9 cellular contexts compared by ENCODE assay signal in genomic region chr13:24203726-24204295, GRCh38. TPM values are rescaled to one million over a fixed set of nuclear protein-coding genes. Genes with fewer than 3 reads are reported as not detected.
DNase-seq lines count a peak whose midpoint lies in the region; ATAC-seq and TF ChIP-seq lines count a peak whose summit lies in the region.
"Had no signal": no experiment of that assay in that cellular context is flagged by ENCODE, and none has a peak within 500 bp of the region (broad histone marks: within the 10 kb centered on the region; RNA-seq: fewer than 3 reads in every experiment).

No MANE protein-coding gene starts in this region.

- in situ Hi-C loops in gastrocnemius medialis (cut with MboI; ENCODE audit: low sequenced_read_pairs in 4 of 4), result loop anchor here in 2 of 4 donors (25.0 kb wide), 1 partner anchor 292 kb away; no protein-coding TSS in a partner anchor

- H3K36me3 ChIP-seq in gastrocnemius medialis, result no peaks in the 10 kb centered on the region

- H3K27me3 Mint-ChIP-seq in activated naive CD4-positive, alpha-beta T cell treated with anti-CD3 and anti-CD28 coated beads, Interleukin-2, amount 50 U/mL, for 24 hours, result peaks cover 2% of the 10 kb centered on the region
- H3K27me3 Mint-ChIP-seq in central memory CD8-positive, alpha-beta T cell, result no peaks in the 10 kb centered on the region
- peaks cover 14 to 16% of the 10 kb centered on the region in 2 donors for H3K27me3 Mint-ChIP-seq in stimulated activated naive B cell treated with anti-CD40 and anti-IgM and Interleukin-4, amounts not matched to agents 10 μg/mL and 1 μg/mL and 100 μg/mL, for 72 hours

- no peak for TF ChIP-seq POLR2A in gastrocnemius medialis (IDR thresholded peaks at IDR 0.05)

- no peaks in the 10 kb centered on the region for H3K9me3 Mint-ChIP-seq in activated naive CD4-positive, alpha-beta T cell treated with anti-CD3 and anti-CD28 coated beads, Interleukin-2, amount 50 U/mL, for 24 hours
- no peaks in the 10 kb centered on the region for H3K9me3 Mint-ChIP-seq in central memory CD8-positive, alpha-beta T cell
- H3K9me3 Mint-ChIP-seq in stimulated activated naive B cell treated with anti-CD40 and anti-IgM and Interleukin-4, amounts not matched to agents 10 μg/mL and 1 μg/mL and 100 μg/mL, for 72 hours, result no peaks in the 10 kb centered on the region

- no peak for DNase-seq in activated naive CD4-positive, alpha-beta T cell (lab: John Stamatoyannopoulos, UW)
- peak; percentile 92 for DNase-seq in Jurkat, Clone E6-1 (ENCODE audit: low read depth, low spot score)
- no peak for DNase-seq in central memory CD8-positive, alpha-beta T cell (ENCODE audit: low spot score in 2 of 2)
- DNase-seq in stimulated activated naive B cell treated with anti-CD40 and anti-IgM and Interleukin-4, amounts not matched to agents 10 μg/mL and 1 μg/mL and 100 μg/mL, for 72 hours, result no peak
- DNase-seq in NCI-H748 (lab: John Stamatoyannopoulos, UW; ENCODE audit: unreplicated experiment), result no peak
- DNase-seq in gastrocnemius medialis, result no peak
- DNase-seq: NCI-H2171 treated with DMSO at 0.1 percent for 48 hours had no signal

- H3K27ac ChIP-seq in gastrocnemius medialis, result no peak overlapping the region

- H3K4me3 ChIP-seq in Jurkat, Clone E6-1 (ENCODE audit: low read length), result peak overlapping the region; percentile 35
- H3K4me3 ChIP-seq in gastrocnemius medialis, result no peak overlapping the region

- no peak overlapping the region for H3K27ac Mint-ChIP-seq in activated naive CD4-positive, alpha-beta T cell treated with anti-CD3 and anti-CD28 coated beads, Interleukin-2, amount 50 U/mL, for 24 hours
- peak overlapping the region; percentile 26 for H3K27ac Mint-ChIP-seq in central memory CD8-positive, alpha-beta T cell (ENCODE audit: low read depth)
- H3K27ac Mint-ChIP-seq in stimulated activated naive B cell treated with anti-CD40 and anti-IgM and Interleukin-4, amounts not matched to agents 10 μg/mL and 1 μg/mL and 100 μg/mL, for 72 hours, result no peak overlapping the region

- H3K4me3 Mint-ChIP-seq in activated naive CD4-positive, alpha-beta T cell treated with anti-CD3 and anti-CD28 coated beads, Interleukin-2, amount 50 U/mL, for 24 hours, result peak overlapping the region; percentile 24
- H3K4me3 Mint-ChIP-seq in central memory CD8-positive, alpha-beta T cell, result peak overlapping the region; percentile 59
- H3K4me3 Mint-ChIP-seq in stimulated activated naive B cell treated with anti-CD40 and anti-IgM and Interleukin-4, amounts not matched to agents 10 μg/mL and 1 μg/mL and 100 μg/mL, for 72 hours, result no peak overlapping the region

- H3K4me1 Mint-ChIP-seq in activated naive CD4-positive, alpha-beta T cell treated with anti-CD3 and anti-CD28 coated beads, Interleukin-2, amount 50 U/mL, for 24 hours, result peaks cover 21% of the 10 kb centered on the region
- H3K4me1 Mint-ChIP-seq in central memory CD8-positive, alpha-beta T cell, result peaks cover 23% of the 10 kb centered on the region
- H3K4me1 Mint-ChIP-seq in stimulated activated naive B cell treated with anti-CD40 and anti-IgM and Interleukin-4, amounts not matched to agents 10 μg/mL and 1 μg/mL and 100 μg/mL, for 72 hours, result peaks cover 13 to 18% of the 10 kb centered on the region in 2 donors

- no peaks in the 10 kb centered on the region for H3K36me3 Mint-ChIP-seq in activated naive CD4-positive, alpha-beta T cell treated with anti-CD3 and anti-CD28 coated beads, Interleukin-2, amount 50 U/mL, for 24 hours
- H3K36me3 Mint-ChIP-seq in central memory CD8-positive, alpha-beta T cell (ENCODE audit: insufficient read depth), result peaks cover 2% of the 10 kb centered on the region
- no peaks in the 10 kb centered on the region for H3K36me3 Mint-ChIP-seq in stimulated activated naive B cell treated with anti-CD40 and anti-IgM and Interleukin-4, amounts not matched to agents 10 μg/mL and 1 μg/mL and 100 μg/mL, for 72 hours

- no peaks in the 10 kb centered on the region for H3K4me1 ChIP-seq in gastrocnemius medialis

- H3K27me3 ChIP-seq in gastrocnemius medialis, result no peaks in the 10 kb centered on the region

- no peak for TF ChIP-seq CTCF in gastrocnemius medialis (IDR thresholded peaks at IDR 0.05 in 4 of 5, conservative IDR thresholded peaks at IDR 0.05 in 1 of 5)

- intact Hi-C loops in gastrocnemius medialis (cut with DNase I; ENCODE audit: low total_unique reads), result no loop called here

- H3K9me3 ChIP-seq in gastrocnemius medialis, result no peaks in the 10 kb centered on the region

- ATAC-seq in central memory CD8-positive, alpha-beta T cell (replicated peaks; ENCODE audit: extremely low read depth, poor library complexity, severe bottlenecking), result peak; percentile 88
- peak; percentile 47 to 65 for ATAC-seq in stimulated activated naive B cell treated with anti-CD40 and anti-IgM and Interleukin-4, amounts not matched to agents 10 μg/mL and 1 μg/mL and 100 μg/mL, for 72 hours (replicated peaks)
- ATAC-seq in HG02840 (IDR thresholded peaks at IDR 0.05; ENCODE audit: low FRiP score, unreplicated experiment) (no peak), gastrocnemius medialis (no peak)

RNA-seq across cellular contexts. Expression of gene SPATA13, which starts 43.3 kb away (rescaled TPM):
- 9.2 TPM for polyA plus RNA-seq in Jurkat, Clone E6-1 (2012; ENCODE audit: insufficient read depth, insufficient read length)
- 10 to 100 TPM in 1 of 4 donors, 1 to 10 TPM in 3; 3.2 to 17.0 (median 5.8) TPM for total RNA-seq in gastrocnemius medialis

Comparison
In these comparisons a context has a peak if more than half of its experiments do, and no peak if none do; other contexts are left out.
1. H3K4me3 Mint-ChIP-seq: peak in activated naive CD4-positive, alpha-beta T cell treated with anti-CD3 and anti-CD28 coated beads, Interleukin-2, amount 50 U/mL, for 24 hours (single experiment) and central memory CD8-positive, alpha-beta T cell (single experiment); none in stimulated activated naive B cell treated with anti-CD40 and anti-IgM and Interleukin-4, amounts not matched to agents 10 μg/mL and 1 μg/mL and 100 μg/mL, for 72 hours (0 of 2).
2. ATAC-seq: peak in central memory CD8-positive, alpha-beta T cell (single experiment) and stimulated activated naive B cell treated with anti-CD40 and anti-IgM and Interleukin-4, amounts not matched to agents 10 μg/mL and 1 μg/mL and 100 μg/mL, for 72 hours (2 of 2); none in HG02840 (single experiment) and gastrocnemius medialis (0 of 2).